8 cellular contexts compared by ENCODE assay signal in the genomic region with DNA sequence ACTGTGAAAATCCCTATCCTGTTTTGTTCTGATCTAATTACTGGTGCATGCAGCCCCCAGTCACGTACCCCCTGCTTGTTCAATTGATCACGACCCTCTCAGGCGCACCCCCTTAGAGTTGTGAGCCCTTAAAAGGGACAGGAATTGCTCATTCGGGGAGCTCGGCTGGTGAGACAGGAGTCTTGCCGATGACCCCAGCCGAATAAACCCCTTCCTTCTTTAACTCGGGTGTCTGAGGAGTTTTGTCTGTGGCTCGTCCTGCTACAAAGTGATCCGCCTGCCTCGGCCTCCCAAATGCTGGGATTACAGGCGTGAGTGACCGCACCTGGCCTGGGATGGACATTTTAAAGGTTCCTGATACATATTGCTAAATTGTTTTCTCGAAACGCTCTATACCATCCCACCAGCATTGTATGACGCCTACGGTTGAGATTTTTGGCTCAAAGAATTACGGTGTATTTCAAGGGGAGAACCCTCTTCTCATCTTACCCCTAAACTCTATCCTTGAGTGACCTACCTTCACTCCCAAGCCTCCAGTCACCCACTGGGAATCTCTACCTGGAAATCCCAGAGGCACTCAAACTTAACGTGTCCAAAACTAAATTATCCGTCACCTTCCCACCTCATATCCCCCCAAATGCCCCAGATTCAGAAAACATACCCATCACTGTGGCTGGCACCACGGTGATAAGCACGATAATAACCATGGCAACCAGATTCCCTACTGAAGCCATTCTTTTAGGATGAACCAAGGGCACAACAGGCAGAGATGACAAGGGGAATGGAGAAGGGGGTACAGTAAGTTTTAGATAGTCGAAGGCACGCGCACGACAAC. TPM values are rescaled to one million over a fixed set of nuclear protein-coding genes. Genes with fewer than 3 reads are reported as not detected.
DNase-seq lines count a peak whose midpoint lies in the region; ATAC-seq, FAIRE-seq and TF ChIP-seq lines count a peak whose summit lies in the region.

No MANE protein-coding gene starts in this region.

- H3K4me2 ChIP-seq in keratinocyte (ENCODE audit: control insufficient read depth, extremely low read depth, insufficient read depth, low read depth, low read length): peak overlapping the region; percentile 97

- no peak for ATAC-seq in CD4-positive, alpha-beta T cell (ENCODE audit: poor library complexity)
- ATAC-seq in HG02678 (IDR thresholded peaks at IDR 0.05; ENCODE audit: unreplicated experiment): peak; percentile 20
- ATAC-seq in activated T-helper 17 cell treated with anti-CD3 and anti-CD28 coated beads, Interleukin-2, amount 50 U/mL, for 72 hours (replicated peaks): no peak

- H3K27me3 Mint-ChIP-seq in CD4-positive, alpha-beta T cell: no peaks in the 10 kb centered on the region
- H3K27me3 Mint-ChIP-seq in activated T-helper 17 cell treated with anti-CD3 and anti-CD28 coated beads, Interleukin-2, amount 50 U/mL, for 72 hours: no peaks in the 10 kb centered on the region

- TF ChIP-seq CTCF in CD4-positive, alpha-beta T cell (IDR thresholded peaks at IDR 0.05): no peak
- no peak for TF ChIP-seq CTCF in keratinocyte (optimal IDR thresholded peaks at IDR 0.05 in 1 of 3, IDR thresholded peaks at IDR 0.05 in 1 of 3, conservative IDR thresholded peaks at IDR 0.05 in 1 of 3; ENCODE audit: extremely low read depth in 1 of 3, insufficient read depth in 2 of 3, low read length in 3 of 3)
- no peak for TF ChIP-seq CTCF in testis (IDR thresholded peaks at IDR 0.05)

- no peak for FAIRE-seq in keratinocyte (lab: Jason Lieb, UNC)

- peak overlapping the region; percentile 94 for H3K9ac ChIP-seq in keratinocyte (ENCODE audit: control insufficient read depth, extremely low read depth, insufficient read depth, low read length)

- dilution Hi-C loops in keratinocyte (cut with MboI; ENCODE audit: extremely low pct_ligation_motif_present, low sequenced_read_pairs): no loop called here

- 49 to 53% methylated on average over 26 of the region's 26 CpGs for WGBS in testis, 2 donors

- peak overlapping the region; percentile 83 for H3K27ac ChIP-seq in CD4-positive, alpha-beta T cell (ENCODE audit: low read depth, low read length)
- H3K27ac ChIP-seq in keratinocyte (ENCODE audit: control insufficient read depth, insufficient read depth, low read length): peak overlapping the region; percentile 88
- peak overlapping the region; percentile 67 to 84 for H3K27ac ChIP-seq in testis

- DNase-seq in CD4-positive, alpha-beta T cell: peak in 1 of 10 experiments; percentile 3
- DNase-seq in keratinocyte (ENCODE audit: low read depth, low spot score) (no peak), testis (no peak), head of caudate nucleus (no peak), NCI-H2029 (lab: John Stamatoyannopoulos, UW) (no peak), NCI-H1436 (lab: John Stamatoyannopoulos, UW) (no peak)

- no peak for TF ChIP-seq POLR2A in testis (IDR thresholded peaks at IDR 0.05)

- H3K4me1 Mint-ChIP-seq in CD4-positive, alpha-beta T cell (ENCODE audit: low read depth): peaks cover 49% of the 10 kb centered on the region
- peaks cover 17% of the 10 kb centered on the region for H3K4me1 Mint-ChIP-seq in activated T-helper 17 cell treated with anti-CD3 and anti-CD28 coated beads, Interleukin-2, amount 50 U/mL, for 72 hours

- H3K4me1 ChIP-seq in keratinocyte (ENCODE audit: control insufficient read depth, extremely low read depth, insufficient read depth, low read length): peaks cover 13% of the 10 kb centered on the region
- H3K4me1 ChIP-seq in testis: peaks cover 11% of the 10 kb centered on the region

- CTCF ChIA-PET in CD4-positive, alpha-beta T cell (lab: Charles Lee): interaction anchor here (0.5 to 1.2 kb wide), 3 partner anchors 8 to 69 kb away, joined by 4 to 6 read pairs (median 5); no protein-coding TSS in a partner anchor

- H2AFZ ChIP-seq in keratinocyte (ENCODE audit: control insufficient read depth, low read length): peak overlapping the region; percentile 91

- no peaks in the 10 kb centered on the region for H3K9me1 ChIP-seq in keratinocyte (ENCODE audit: control insufficient read depth, extremely low read depth, insufficient read depth, low read length)

- H3K36me3 Mint-ChIP-seq in CD4-positive, alpha-beta T cell (ENCODE audit: low read depth): peaks cover 20% of the 10 kb centered on the region
- peaks cover 40% of the 10 kb centered on the region for H3K36me3 Mint-ChIP-seq in activated T-helper 17 cell treated with anti-CD3 and anti-CD28 coated beads, Interleukin-2, amount 50 U/mL, for 72 hours (ENCODE audit: low read depth)

- H3K4me3 Mint-ChIP-seq in CD4-positive, alpha-beta T cell: peak overlapping the region; percentile 92
- H3K4me3 Mint-ChIP-seq in activated T-helper 17 cell treated with anti-CD3 and anti-CD28 coated beads, Interleukin-2, amount 50 U/mL, for 72 hours: peak overlapping the region; percentile 95

- intact Hi-C loops in CD4-positive, alpha-beta T cell (cut with DNase I, micrococcal nuclease): loop anchor here (5.0 kb wide), 1 partner anchor 71 kb away; a partner anchor contains a TSS
- intact Hi-C loops in testis (cut with DNase I; ENCODE audit: low total_unique reads): no loop called here
- intact Hi-C loops in head of caudate nucleus (cut with DNase I): no loop called here

- H3K27me3 ChIP-seq in CD4-positive, alpha-beta T cell (ENCODE audit: control insufficient read depth, insufficient read depth, low read length): no peaks in the 10 kb centered on the region
- H3K27me3 ChIP-seq in keratinocyte (ENCODE audit: control insufficient read depth, extremely low read depth, insufficient read depth, low read length): no peaks in the 10 kb centered on the region
- no peaks in the 10 kb centered on the region for H3K27me3 ChIP-seq in testis

- peak overlapping the region; percentile 91 for H3K27ac Mint-ChIP-seq in CD4-positive, alpha-beta T cell
- H3K27ac Mint-ChIP-seq in activated T-helper 17 cell treated with anti-CD3 and anti-CD28 coated beads, Interleukin-2, amount 50 U/mL, for 72 hours: peak overlapping the region; percentile 92

- H3K36me3 ChIP-seq in keratinocyte (ENCODE audit: control insufficient read depth in 2 of 2, extremely low read depth in 1 of 2, insufficient read depth in 2 of 2, low read length in 2 of 2) (no peaks in the 10 kb centered on the region), testis (ENCODE audit: low read depth, missing control alignments) (no peaks in the 10 kb centered on the region)

- no peaks in the 10 kb centered on the region for H3K9me3 ChIP-seq in CD4-positive, alpha-beta T cell (ENCODE audit: control insufficient read depth, low read length)
- H3K9me3 ChIP-seq in keratinocyte (ENCODE audit: control insufficient read depth, low read depth, low read length): no peaks in the 10 kb centered on the region
- no peaks in the 10 kb centered on the region for H3K9me3 ChIP-seq in testis

- H3K9me3 Mint-ChIP-seq in CD4-positive, alpha-beta T cell: no peaks in the 10 kb centered on the region
- no peaks in the 10 kb centered on the region for H3K9me3 Mint-ChIP-seq in activated T-helper 17 cell treated with anti-CD3 and anti-CD28 coated beads, Interleukin-2, amount 50 U/mL, for 72 hours

- H3K4me3 ChIP-seq in keratinocyte (ENCODE audit: control insufficient read depth in 2 of 3, extremely low read depth in 1 of 3, insufficient read depth in 2 of 3, low read depth in 1 of 3, low read length in 3 of 3) (peak overlapping the region; percentile 64 to 86 (median 73)), testis (peak overlapping the region; percentile 71 to 74)

- H3K79me2 ChIP-seq in keratinocyte (ENCODE audit: control insufficient read depth, insufficient read depth, low read length): peaks cover 22% of the 10 kb centered on the region

- POLR2A ChIA-PET in CD4-positive, alpha-beta T cell (lab: Charles Lee): interaction anchor here (0.6 to 2.1 kb wide), 19 partner anchors 10 to 354 kb away, joined by 3 to 20 read pairs (median 7); a partner anchor contains a TSS

- H4K20me1 ChIP-seq in keratinocyte (ENCODE audit: control insufficient read depth, extremely low read depth, insufficient read depth, low read length): no peaks in the 10 kb centered on the region

RNA-seq across cellular contexts. Expression of a gene that starts 0.8 kb away (rescaled TPM):
- total RNA-seq in CD4-positive, alpha-beta T cell: 10 to 100 TPM in 1 of 2 experiments, 1 to 10 TPM in 1; 9.6 to 10.6 TPM
- total RNA-seq in activated T-helper 17 cell treated with anti-CD3 and anti-CD28 coated beads, Interleukin-2, amount 50 U/mL, for 72 hours: 10 to 100 TPM; 54.6 to 64.1 TPM
- 13.8 to 21.5 TPM (median 20.9 TPM) in 3 replicates for polyA plus RNA-seq in keratinocyte
- polyA plus RNA-seq in keratinocyte (2011; ENCODE audit: low read depth): 1.2 TPM
- 7.3 and 15.7 TPM in 2 replicates for polyA plus RNA-seq in keratinocyte (2011; cell fraction: cytosol; rRNA removed)
- polyA plus RNA-seq in keratinocyte (2011; cell fraction: nucleus; rRNA removed): 16.6 and 17.0 TPM in 2 replicates
- 3.2 and 9.5 TPM in 2 replicates for polyA plus RNA-seq in keratinocyte (2012; ENCODE audit: low replicate concordance)
- polyA minus RNA-seq in keratinocyte: 14.2 to 23.6 TPM (median 23.1 TPM) in 3 replicates
- polyA minus RNA-seq in keratinocyte (2011; cell fraction: cytosol; rRNA and poly(A)+ RNA removed): 5.9 TPM
- 3.6 and 9.2 TPM in 2 replicates for polyA minus RNA-seq in keratinocyte (2011; cell fraction: nucleus; rRNA and poly(A)+ RNA removed)
- 10 to 100 TPM; 24.2 to 27.6 TPM for total RNA-seq in testis
- polyA plus RNA-seq in testis (ENCODE audit: insufficient read depth, low read depth, low replicate concordance): 21.9 TPM

RNA-seq across cellular contexts. Expression of a gene that starts 53.7 kb away (rescaled TPM):
- under 1 TPM in 1 of 2 experiments, not detected in 1; 0.96 TPM for total RNA-seq in CD4-positive, alpha-beta T cell
- 1 to 10 TPM in 1 of 2 donors, under 1 TPM in 1; 0.73 to 2.0 TPM for total RNA-seq in activated T-helper 17 cell treated with anti-CD3 and anti-CD28 coated beads, Interleukin-2, amount 50 U/mL, for 72 hours
- polyA plus RNA-seq in keratinocyte: 3.6 to 18.7 TPM (median 6.1 TPM) in 3 replicates
- 0.82 TPM for polyA plus RNA-seq in keratinocyte (2011; ENCODE audit: low read depth)
- 7.1 and 12.7 TPM in 2 replicates for polyA plus RNA-seq in keratinocyte (2011; cell fraction: cytosol; rRNA removed)
- polyA plus RNA-seq in keratinocyte (2011; cell fraction: nucleus; rRNA removed): 15.7 and 19.5 TPM in 2 replicates
- polyA plus RNA-seq in keratinocyte (2012; ENCODE audit: low replicate concordance): 5.8 and 21.7 TPM in 2 replicates
- 9.7 to 64.5 TPM (median 12.2 TPM) in 3 replicates for polyA minus RNA-seq in keratinocyte
- polyA minus RNA-seq in keratinocyte (2011; cell fraction: cytosol; rRNA and poly(A)+ RNA removed): 20.1 TPM
- 16.4 and 16.9 TPM in 2 replicates for polyA minus RNA-seq in keratinocyte (2011; cell fraction: nucleus; rRNA and poly(A)+ RNA removed)
- total RNA-seq in testis: 1 to 10 TPM; 3.5 to 4.4 TPM
- 5.1 TPM for polyA plus RNA-seq in testis (ENCODE audit: insufficient read depth, low read depth, low replicate concordance)

Comparison
In these comparisons a context has a peak if more than half of its experiments do, and no peak if none do; other contexts are left out.
1. intact Hi-C loops: an anchor here in CD4-positive, alpha-beta T cell (5.0 kb wide); none called in testis and head of caudate nucleus.